In genomic region chr17:34001246-34001645, GRCh38 we compare ENCODE assay signal across 27 cellular contexts.
"Had no signal": no experiment of that assay in that cellular context is flagged by ENCODE, and none has a peak within 500 bp of the region (broad histone marks: within the 10 kb centered on the region; RNA-seq: fewer than 3 reads in every experiment).

No MANE protein-coding gene starts in this region.

- H3K27me3 ChIP-seq: suprapubic skin, testis, thyroid gland, tibial nerve, upper lobe of left lung, upper lobe of right lung, uterus, vagina had no signal

- DNase-seq: stimulated activated CD4-positive, alpha-beta T cell treated with anti-CD3 and anti-CD28 coated beads, Interleukin-2, amount 100 ng/mL, for 48 hours; stimulated activated CD4-positive, alpha-beta T cell treated with anti-CD3 and anti-CD28 coated beads, Interleukin-4, amount 100 ng/mL, for 1 hour; stimulated activated CD4-positive, alpha-beta T cell treated with anti-CD3 and anti-CD28 coated beads, Interleukin-4, amount 100 ng/mL, for 24 hours; stimulated activated CD4-positive, alpha-beta T cell treated with anti-CD3 and anti-CD28 coated beads, Interleukin-4, amount 100 ng/mL, for 4 hours; stimulated activated CD8-positive, alpha-beta memory T cell treated with anti-CD3 and anti-CD28 coated beads, Interleukin-4, amount 100 ng/mL, for 48 hours; stimulated activated naive B cell treated with anti-CD40 and anti-IgM and Interleukin-4, amounts not matched to agents 10 μg/mL and 1 μg/mL and 100 μg/mL, for 72 hours; stimulated activated naive CD4-positive, alpha-beta T cell; stimulated activated naive CD4-positive, alpha-beta T cell treated with Interleukin-2 at 50 U/mL for 16 hours; stimulated activated naive CD8-positive, alpha-beta T cell treated with anti-CD3 and anti-CD28 coated beads, Interleukin-15, amount 100 ng/mL, for 72 hours; stimulated activated naive CD8-positive, alpha-beta T cell treated with anti-CD3 and anti-CD28 coated beads, Interleukin-15, Interleukin-2, amounts not matched to agents 100 U/mL and 50 U/mL, for 24 hours; stomach; substantia nigra; testis; thyroid gland; transverse colon; trophoblast cell; upper lobe of left lung; upper lobe of right lung; uterus had no signal

- H3K27ac Mint-ChIP-seq: stimulated activated effector memory CD8-positive, alpha-beta T cell treated with anti-CD3 and anti-CD28 coated beads, Interleukin-12 subunit alpha, Interleukin-12 subunit beta, amount 100 ng/mL, for 72 hours; stimulated activated memory B cell treated with anti-CD40 and anti-IgM and Interleukin-4, amounts not matched to agents 10 μg/mL and 1 μg/mL and 100 μg/mL, for 72 hours; stimulated activated naive B cell treated with anti-CD40 and anti-IgM and Interleukin-4, amounts not matched to agents 10 μg/mL and 1 μg/mL and 100 μg/mL, for 72 hours; stimulated activated naive CD8-positive, alpha-beta T cell treated with anti-CD3 and anti-CD28 coated beads, Interleukin-15, amount 100 ng/mL, for 72 hours; stimulated activated naive CD8-positive, alpha-beta T cell treated with anti-CD3 and anti-CD28 coated beads, Interleukin-15, Interleukin-2, amounts not matched to agents 100 ng/mL and 50 ng/mL, for 24 hours; type B pancreatic cell had no signal

- H3K27me3 Mint-ChIP-seq: type B pancreatic cell had no signal

- H3K4me1 Mint-ChIP-seq: stimulated activated effector memory CD8-positive, alpha-beta T cell treated with anti-CD3 and anti-CD28 coated beads, Interleukin-12 subunit alpha, Interleukin-12 subunit beta, amount 100 ng/mL, for 72 hours; stimulated activated memory B cell treated with anti-CD40 and anti-IgM and Interleukin-4, amounts not matched to agents 10 μg/mL and 1 μg/mL and 100 μg/mL, for 72 hours; stimulated activated naive B cell treated with anti-CD40 and anti-IgM and Interleukin-4, amounts not matched to agents 10 μg/mL and 1 μg/mL and 100 μg/mL, for 72 hours; stimulated activated naive CD8-positive, alpha-beta T cell treated with anti-CD3 and anti-CD28 coated beads, Interleukin-15, amount 100 ng/mL, for 72 hours had no signal

- H3K4me3 ChIP-seq: stomach, suprapubic skin, testis, thoracic aorta, thyroid gland, tibial nerve, transverse colon, upper lobe of left lung, upper lobe of right lung, uterus, vagina had no signal

- H3K9me3 Mint-ChIP-seq: type B pancreatic cell had no signal

- H3K9me3 ChIP-seq: suprapubic skin, testis, thyroid gland, upper lobe of right lung, vagina had no signal

- H3K36me3 ChIP-seq: stomach, suprapubic skin, thoracic aorta, thyroid gland, tibial nerve, transverse colon, upper lobe of left lung, upper lobe of right lung, uterus, vagina had no signal

- ATAC-seq: stimulated activated effector memory CD8-positive, alpha-beta T cell treated with anti-CD3 and anti-CD28 coated beads, Interleukin-12 subunit alpha, Interleukin-12 subunit beta, amount 100 ng/mL, for 72 hours; stimulated activated memory B cell treated with anti-CD40 and anti-IgM and Interleukin-4, amounts not matched to agents 10 μg/mL and 1 μg/mL and 100 μg/mL, for 72 hours; stimulated activated naive B cell treated with anti-CD40 and anti-IgM and Interleukin-4, amounts not matched to agents 10 μg/mL and 1 μg/mL and 100 μg/mL, for 72 hours; stimulated activated naive CD8-positive, alpha-beta T cell treated with anti-CD3 and anti-CD28 coated beads, Interleukin-15, amount 100 ng/mL, for 72 hours; stimulated activated naive CD8-positive, alpha-beta T cell treated with anti-CD3 and anti-CD28 coated beads, Interleukin-15, Interleukin-2, amounts not matched to agents 100 U/mL and 50 U/mL, for 24 hours; upper lobe of right lung had no signal

- H3K27ac ChIP-seq: stomach, suprapubic skin, testis, thoracic aorta, thyroid gland, tibial nerve, transverse colon, upper lobe of left lung, upper lobe of right lung, uterus, vagina had no signal

- H3K4me1 ChIP-seq: stomach, suprapubic skin, testis, thyroid gland, tibial nerve, transverse colon, upper lobe of left lung, upper lobe of right lung, uterus, vagina had no signal

- H3K4me3 Mint-ChIP-seq: stimulated activated effector memory CD8-positive, alpha-beta T cell treated with anti-CD3 and anti-CD28 coated beads, Interleukin-12 subunit alpha, Interleukin-12 subunit beta, amount 100 ng/mL, for 72 hours; stimulated activated memory B cell treated with anti-CD40 and anti-IgM and Interleukin-4, amounts not matched to agents 10 μg/mL and 1 μg/mL and 100 μg/mL, for 72 hours; stimulated activated naive B cell treated with anti-CD40 and anti-IgM and Interleukin-4, amounts not matched to agents 10 μg/mL and 1 μg/mL and 100 μg/mL, for 72 hours; stimulated activated naive CD8-positive, alpha-beta T cell treated with anti-CD3 and anti-CD28 coated beads, Interleukin-15, amount 100 ng/mL, for 72 hours; stimulated activated naive CD8-positive, alpha-beta T cell treated with anti-CD3 and anti-CD28 coated beads, Interleukin-15, Interleukin-2, amounts not matched to agents 100 ng/mL and 50 ng/mL, for 24 hours; type B pancreatic cell had no signal

- H3K36me3 Mint-ChIP-seq: stimulated activated effector memory CD8-positive, alpha-beta T cell treated with anti-CD3 and anti-CD28 coated beads, Interleukin-12 subunit alpha, Interleukin-12 subunit beta, amount 100 ng/mL, for 72 hours; stimulated activated memory B cell treated with anti-CD40 and anti-IgM and Interleukin-4, amounts not matched to agents 10 μg/mL and 1 μg/mL and 100 μg/mL, for 72 hours; type B pancreatic cell had no signal
